12 cellular contexts compared by ENCODE assay signal in genomic region chr5:41794478-41794877, GRCh38.
DNase-seq lines count a peak whose midpoint lies in the region; ATAC-seq, FAIRE-seq and TF ChIP-seq lines count a peak whose summit lies in the region.
"Had no signal": no experiment of that assay in that cellular context is flagged by ENCODE, and none has a peak within 500 bp of the region (broad histone marks: within the 10 kb centered on the region; RNA-seq: fewer than 3 reads in every experiment).

No MANE protein-coding gene starts in this region.

- H2BK5ac ChIP-seq in IMR-90 (ENCODE audit: low read depth, low read length, poor library complexity, severe bottlenecking) (peak overlapping the region; percentile 97), mesenchymal stem cell (ENCODE audit: low read depth, low read length, poor library complexity, severe bottlenecking) (peak overlapping the region; percentile 33)

- H4K8ac ChIP-seq in IMR-90 (ENCODE audit: low read depth in 2 of 2, low read length in 2 of 2) (peak overlapping the region; percentile 31 to 90), mesenchymal stem cell (ENCODE audit: low read length) (peak overlapping the region; percentile 10)

- H3K18ac ChIP-seq in IMR-90 (ENCODE audit: low read depth, low read length) (peak overlapping the region; percentile 94), mesenchymal stem cell (ENCODE audit: low read depth in 1 of 2, low read length in 2 of 2) (peak overlapping the region in 1 of 2 experiments; percentile 33)

- ATAC-seq in IMR-90 (ENCODE audit: low read depth) (peak; percentile 90), HG03457 (IDR thresholded peaks at IDR 0.05; ENCODE audit: unreplicated experiment) (no peak)
- ATAC-seq: activated CD8-positive, alpha-beta memory T cell treated with anti-CD3 and anti-CD28 coated beads, Interleukin-2, amount 10 ng/mL, durations not matched to agents 7 days and 5 days had no signal

- peaks cover 21% of the 10 kb centered on the region for H3K4me1 ChIP-seq in IMR-90 (ENCODE audit: control insufficient read depth, insufficient read depth, low read length)
- peaks cover 4% of the 10 kb centered on the region for H3K4me1 ChIP-seq in mesenchymal stem cell (ENCODE audit: control insufficient read depth, insufficient read depth, low read depth, low read length)

- WGBS in IMR-90 (ENCODE audit: extremely low coverage in 2 of 2, insufficient read length in 1 of 2), 2 experiments: no CpG with 5 or more reads among the region's 4 CpGs
- whole genome bisulfite sequencing in mesenchymal stem cell: 0% methylated on average over 3 of the region's 4 CpGs

- CTCF ChIA-PET in IMR-90 (lab: Yijun Ruan, JAX): interaction anchor here (0.9 to 1.4 kb wide), 2 partner anchors 9 to 79 kb away, joined by 3 to 4 read pairs; no protein-coding TSS in a partner anchor

- peak overlapping the region; percentile 90 for H2BK20ac ChIP-seq in IMR-90 (ENCODE audit: low read depth, low read length)

- no peak overlapping the region for H2AK9ac ChIP-seq in IMR-90 (replicated peaks; ENCODE audit: low read depth, low read length, poor library complexity)

- H3K4ac ChIP-seq in IMR-90 (ENCODE audit: low read depth, low read length): peak overlapping the region; percentile 86
- H3K4ac ChIP-seq in mesenchymal stem cell (ENCODE audit: low read depth in 1 of 2, low read length in 2 of 2): peak overlapping the region in 1 of 2 experiments; percentile 32

- H3K27me3 ChIP-seq in IMR-90 (ENCODE audit: control insufficient read depth, insufficient read depth, low read length) (no peaks in the 10 kb centered on the region), bronchial epithelial cell (ENCODE audit: control insufficient read depth, insufficient read depth, low read length) (no peaks in the 10 kb centered on the region), mesenchymal stem cell (ENCODE audit: control insufficient read depth in 1 of 2, insufficient read depth in 1 of 2, low read length in 2 of 2) (no peaks in the 10 kb centered on the region)

- H3K23ac ChIP-seq in IMR-90 (ENCODE audit: low read depth, low read length) (peak overlapping the region; percentile 77), mesenchymal stem cell (ENCODE audit: low read length in 2 of 2) (no peak overlapping the region)

- in situ Hi-C loops in IMR-90 (cut with MboI; ENCODE audit: low sequenced_read_pairs): no loop called here

- DNase-seq in AG09309 (ENCODE audit: low read depth) (peak; percentile 68), IMR-90 (peak; percentile 98), bronchial epithelial cell (ENCODE audit: low read depth) (peak; percentile 96), mesenchymal stem cell (peak; percentile 95), NCI-H187 treated with DMSO at 0.1 percent for 48 hours (lab: John Stamatoyannopoulos, UW) (no peak), RPMI8226 (no peak), GM10266 (ENCODE audit: extremely low spot score) (no peak)
- DNase-seq: activated CD8-positive, alpha-beta memory T cell treated with anti-CD3 and anti-CD28 coated beads, Interleukin-2, amount 10 ng/mL, durations not matched to agents 7 days and 5 days; NCI-H146; stimulated activated CD4-positive, alpha-beta T cell treated with anti-CD3 and anti-CD28 coated beads, Interleukin-2, amount 100 ng/mL, for 48 hours had no signal

- no peaks in the 10 kb centered on the region for H4K20me1 ChIP-seq in IMR-90 (ENCODE audit: insufficient read depth, low read length)

- no peak for TF ChIP-seq RAD21 in IMR-90 (IDR thresholded peaks at IDR 0.05; ENCODE audit: low read length)

- H3K4me2 ChIP-seq in IMR-90 (ENCODE audit: low read depth, low read length): peak overlapping the region; percentile 93
- no peak overlapping the region for H3K4me2 ChIP-seq in mesenchymal stem cell (ENCODE audit: low read length, poor library complexity, severe bottlenecking)

- H3K9me3 ChIP-seq in IMR-90 (ENCODE audit: control insufficient read depth, insufficient read depth, low read length): no peaks in the 10 kb centered on the region
- H3K9me3 ChIP-seq in mesenchymal stem cell (ENCODE audit: control insufficient read depth, low read length): no peaks in the 10 kb centered on the region

- POLR2A ChIA-PET in IMR-90 (lab: Charles Lee; ENCODE audit: unreplicated experiment): no interaction called here

- no peak overlapping the region for H3K4me3 ChIP-seq in AG09309 (ENCODE audit: control insufficient read depth, low read depth, low read length)
- H3K4me3 ChIP-seq in IMR-90 (ENCODE audit: insufficient read depth, low read depth, low read length): no peak overlapping the region
- no peak overlapping the region for H3K4me3 ChIP-seq in bronchial epithelial cell (ENCODE audit: low read depth, low read length)
- H3K4me3 ChIP-seq in mesenchymal stem cell (ENCODE audit: insufficient read depth in 1 of 2, low read depth in 1 of 2, low read length in 2 of 2): peak overlapping the region in 1 of 2 experiments; percentile 22

- no peak overlapping the region for H2BK12ac ChIP-seq in mesenchymal stem cell (ENCODE audit: low read length in 2 of 2)

- TF ChIP-seq CTCF in AG09309 (IDR thresholded peaks at IDR 0.05; ENCODE audit: control insufficient read depth, insufficient read depth, low read depth, low read length, missing control alignments) (no peak), IMR-90 (conservative IDR thresholded peaks at IDR 0.05; ENCODE audit: low read depth, low read length) (no peak), bronchial epithelial cell (IDR thresholded peaks at IDR 0.05; ENCODE audit: insufficient read depth, low read length, severe bottlenecking) (no peak), GM10266 (IDR thresholded peaks at IDR 0.05; ENCODE audit: control insufficient read depth, insufficient read depth, low read depth, missing control alignments) (no peak)

- intact Hi-C loops in IMR-90 (cut with micrococcal nuclease): no loop called here

- 0 out of 2 replicates have a peak, but pooled peaks cover 7% of the 10 kb centered on the region for H3K9me1 ChIP-seq in IMR-90 (ENCODE audit: insufficient read depth, low read length)

- H4K91ac ChIP-seq in IMR-90 (ENCODE audit: insufficient read depth, low read depth, low read length): peak overlapping the region; percentile 95
- no peak overlapping the region for H4K91ac ChIP-seq in mesenchymal stem cell (ENCODE audit: low read length)

- H3K9ac ChIP-seq in IMR-90 (ENCODE audit: low read depth, low read length) (peak overlapping the region; percentile 61; the same call in 1 of the 2 replicates), mesenchymal stem cell (ENCODE audit: low read length) (peak overlapping the region; percentile 20)

- H2BK120ac ChIP-seq in IMR-90 (ENCODE audit: low read depth, low read length) (peak overlapping the region; percentile 91), mesenchymal stem cell (ENCODE audit: low read depth, low read length) (no peak overlapping the region)

- H2BK15ac ChIP-seq in IMR-90 (ENCODE audit: low read depth, low read length): peak overlapping the region; percentile 87; the same call in 2 of the 3 replicates
- H2BK15ac ChIP-seq in mesenchymal stem cell (ENCODE audit: low read depth, poor library complexity, severe bottlenecking): no peak overlapping the region

- H3K27ac ChIP-seq in IMR-90 (ENCODE audit: insufficient read depth, low read length) (peak overlapping the region; percentile 75), mesenchymal stem cell (ENCODE audit: low read length, poor library complexity, severe bottlenecking) (peak overlapping the region; percentile 98)

- peak overlapping the region; percentile 92 for H4K5ac ChIP-seq in IMR-90 (ENCODE audit: low read depth, low read length)

- no peak for FAIRE-seq in bronchial epithelial cell (lab: Jason Lieb, UNC)
- FAIRE-seq: G401.6 had no signal

- H2AFZ ChIP-seq in IMR-90 (replicated peaks; ENCODE audit: low read length, poor library complexity) (peak overlapping the region; percentile 72), mesenchymal stem cell (ENCODE audit: low read depth, low read length) (no peak overlapping the region)

- H3K14ac ChIP-seq in IMR-90 (replicated peaks; ENCODE audit: low read depth, low read length) (peak overlapping the region; percentile 68), mesenchymal stem cell (ENCODE audit: low read length in 2 of 2) (no peak overlapping the region)

- dilution Hi-C loops in IMR-90 (cut with HindIII; ENCODE audit: low sequenced_read_pairs, unreplicated experiment): no loop called here

- H2AK5ac ChIP-seq in IMR-90 (ENCODE audit: low read depth, low read length): peak overlapping the region; percentile 75; the same call in 1 of the 2 replicates
- H2AK5ac ChIP-seq in mesenchymal stem cell (ENCODE audit: low read length, severe bottlenecking): peak overlapping the region; percentile 73

- H3K79me1 ChIP-seq in IMR-90 (ENCODE audit: low read depth in 1 of 2, low read length in 2 of 2) (peaks cover 0 to 12% of the 10 kb centered on the region in 2 experiments; a peak in 2 of 4 replicates), mesenchymal stem cell (replicated peaks; ENCODE audit: low read length, poor library complexity, severe bottlenecking) (no peaks in the 10 kb centered on the region)

- H3K36me3 ChIP-seq in IMR-90 (ENCODE audit: control insufficient read depth, insufficient read depth, low read length) (0 out of 2 replicates have a peak, but pooled peaks cover 1% of the 10 kb centered on the region), bronchial epithelial cell (ENCODE audit: control insufficient read depth, insufficient read depth, low read length) (no peaks in the 10 kb centered on the region), mesenchymal stem cell (ENCODE audit: control insufficient read depth in 1 of 2, insufficient read depth in 2 of 2, low read depth in 1 of 2, low read length in 2 of 2) (peaks cover 0 to 16% of the 10 kb centered on the region in 2 experiments)

- H3K56ac ChIP-seq in IMR-90 (ENCODE audit: extremely low read depth, insufficient read depth, low read length): peak overlapping the region; percentile 71

- BruUV-seq in IMR-90 (replicated peaks; lab: Mats Ljungman, UMichigan): no TSS peak

- 0 out of 2 replicates have a peak, but pooled peaks have one; percentile 18 for TF ChIP-seq POLR2A in IMR-90 (IDR thresholded peaks at IDR 0.05; ENCODE audit: low read depth, low read length)

TF ChIP-seq in IMR-90, 13 proteins besides CTCF, POLR2A, EP300 and RAD21 (continues in another document):
- TF ChIP-seq, protein P1, sequence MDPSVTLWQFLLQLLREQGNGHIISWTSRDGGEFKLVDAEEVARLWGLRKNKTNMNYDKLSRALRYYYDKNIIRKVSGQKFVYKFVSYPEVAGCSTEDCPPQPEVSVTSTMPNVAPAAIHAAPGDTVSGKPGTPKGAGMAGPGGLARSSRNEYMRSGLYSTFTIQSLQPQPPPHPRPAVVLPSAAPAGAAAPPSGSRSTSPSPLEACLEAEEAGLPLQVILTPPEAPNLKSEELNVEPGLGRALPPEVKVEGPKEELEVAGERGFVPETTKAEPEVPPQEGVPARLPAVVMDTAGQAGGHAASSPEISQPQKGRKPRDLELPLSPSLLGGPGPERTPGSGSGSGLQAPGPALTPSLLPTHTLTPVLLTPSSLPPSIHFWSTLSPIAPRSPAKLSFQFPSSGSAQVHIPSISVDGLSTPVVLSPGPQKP (IDR thresholded peaks at IDR 0.05; ENCODE audit: borderline replicate concordance, low read depth, low read length): no peak

Comparison
In these comparisons a context has a peak if more than half of its experiments do, and no peak if none do; other contexts are left out.
1. DNase-seq: peak in AG09309 (single experiment), IMR-90 (single experiment), bronchial epithelial cell (single experiment) and mesenchymal stem cell (single experiment); none in NCI-H187 treated with DMSO at 0.1 percent for 48 hours (single experiment), RPMI8226 (single experiment) and GM10266 (single experiment).